ENCODE assay signal across 13 cellular contexts in the genomic region with DNA sequence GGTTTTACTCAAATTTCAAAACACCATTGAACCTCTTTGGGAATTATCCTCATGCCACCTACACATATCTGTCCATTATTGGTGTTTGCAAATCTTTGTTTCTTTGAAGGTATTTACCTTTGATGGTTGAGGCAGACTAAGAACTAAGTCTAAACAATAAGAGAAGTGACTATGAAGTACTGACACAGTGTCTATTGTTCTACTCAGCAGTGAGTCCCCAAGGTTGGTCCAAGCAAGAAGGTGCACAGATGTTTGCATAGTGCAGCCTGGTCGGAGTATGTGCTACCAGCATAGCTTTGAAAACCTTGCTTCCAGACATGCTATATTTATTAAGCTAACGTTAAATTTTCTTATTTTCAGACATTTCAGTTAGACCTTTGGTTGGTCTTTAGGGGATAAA. TPM values are rescaled to one million over a fixed set of nuclear protein-coding genes. Genes with fewer than 3 reads are reported as not detected.
A peak's percentile ranks its signal among the peaks of the same experiment; 100 is the strongest.
DNase-seq lines count a peak whose midpoint lies in the region; ATAC-seq, FAIRE-seq and TF ChIP-seq lines count a peak whose summit lies in the region.
"Had no signal": no experiment of that assay in that cellular context is flagged by ENCODE, and none has a peak within 500 bp of the region (broad histone marks: within the 10 kb centered on the region; RNA-seq: fewer than 3 reads in every experiment).

No MANE protein-coding gene starts in this region.

- H3K4me3 ChIP-seq in HepG2 (replicated peaks in 1 of 3; ENCODE audit: insufficient read depth in 1 of 3, low read depth in 2 of 3, low read length in 3 of 3) (no peak overlapping the region), right lobe of liver (no peak overlapping the region), muscle layer of colon (ENCODE audit: low read depth in 1 of 2, low read length in 2 of 2) (no peak overlapping the region), thoracic aorta (no peak overlapping the region), BE2C (ENCODE audit: low read depth, low read length) (no peak overlapping the region)
- H3K4me3 ChIP-seq: BLaER1 treated with 17β-estradiol and CSF1 and Interleukin-3, amounts not matched to agents 10 nM and 100 nM had no signal

- H3K36me3 ChIP-seq in HepG2 (replicated peaks in 1 of 2; ENCODE audit: control insufficient read depth in 1 of 2, insufficient read depth in 2 of 2, low read length in 2 of 2) = 0 out of 5 replicates have a peak, but pooled peaks cover 0 to 1% of the 10 kb centered on the region in 2 experiments
- H3K36me3 ChIP-seq in right lobe of liver = no peaks in the 10 kb centered on the region
- no peaks in the 10 kb centered on the region for H3K36me3 ChIP-seq in muscle layer of colon (ENCODE audit: insufficient read depth, low read length)
- no peaks in the 10 kb centered on the region for H3K36me3 ChIP-seq in thoracic aorta
- H3K36me3 ChIP-seq in BE2C = no peaks in the 10 kb centered on the region
- H3K36me3 ChIP-seq: BLaER1 treated with 17β-estradiol and CSF1 and Interleukin-3, amounts not matched to agents 10 nM and 100 nM had no signal

- H2AFZ ChIP-seq in HepG2 (ENCODE audit: low read length) = no peak overlapping the region

- 23% methylated on average over 2 of the region's 2 CpGs for WGBS in HepG2 (ENCODE audit: low lambda C conversion rate)
- WGBS in right lobe of liver (ENCODE audit: insufficient coverage, low coverage, low lambda C conversion rate, missing lambda C conversion rate) = 88% methylated on average over 2 of the region's 2 CpGs

- POLR2A ChIA-PET in HepG2 (lab: Yijun Ruan, JAX) = interaction anchor here (5.2 kb wide), 1 partner anchor 20 kb away, joined by 44 read pairs; a partner anchor contains a TSS

- TF ChIP-seq EP300 in HepG2 (IDR thresholded peaks at IDR 0.05; ENCODE audit: low read depth in 2 of 2, low read length in 2 of 2) = no peak
- no peak for TF ChIP-seq EP300 in HepG2 (CRISPR knock-in tag; IDR thresholded peaks at IDR 0.05; ENCODE audit: borderline replicate concordance)

- no peak for TF ChIP-seq RAD21 in HepG2 (CRISPR knock-in tag; IDR thresholded peaks at IDR 0.05)

- peaks cover 47% of the 10 kb centered on the region for H3K4me1 ChIP-seq in HepG2 (ENCODE audit: insufficient read depth, low read length)
- H3K4me1 ChIP-seq in right lobe of liver = no peaks in the 10 kb centered on the region
- peaks cover 30% of the 10 kb centered on the region for H3K4me1 ChIP-seq in muscle layer of colon (ENCODE audit: insufficient read depth, low read length)
- peaks cover 16 to 58% of the 10 kb centered on the region in 2 donors for H3K4me1 ChIP-seq in thoracic aorta (ENCODE audit: control insufficient read depth in 1 of 2, low read depth in 2 of 2)
- H3K4me1 ChIP-seq in BE2C = no peaks in the 10 kb centered on the region

- BruUV-seq in HepG2 (replicated peaks; lab: Mats Ljungman, UMichigan) = no TSS peak

- peaks cover 26% of the 10 kb centered on the region; the same call in 1 of the 2 replicates for H4K20me1 ChIP-seq in HepG2 (ENCODE audit: insufficient read depth, low read length)
- H4K20me1 ChIP-seq: BLaER1 treated with 17β-estradiol and CSF1 and Interleukin-3, amounts not matched to agents 10 nM and 100 nM had no signal

- ATAC-seq in HepG2 = peak; percentile 80
- ATAC-seq in right lobe of liver = no peak
- ATAC-seq in thoracic aorta (ENCODE audit: insufficient number of reproducible peaks, low FRiP score, low read depth) = no peak
- ATAC-seq in HG02759 (IDR thresholded peaks at IDR 0.05; ENCODE audit: unreplicated experiment) = no peak
- ATAC-seq in HG03159 (IDR thresholded peaks at IDR 0.05; ENCODE audit: unreplicated experiment) = no peak

- FAIRE-seq in HepG2 (lab: Jason Lieb, UNC) = peak; percentile 49

- TF ChIP-seq POLR2A in HepG2 (IDR thresholded peaks at IDR 0.05; ENCODE audit: insufficient read depth in 1 of 2, low read depth in 2 of 2, low read length in 2 of 2) (no peak), right lobe of liver (IDR thresholded peaks at IDR 0.05) (no peak)

- H3K27ac ChIP-seq in HepG2 (ENCODE audit: extremely low read length, insufficient read depth, low read length) = no peak overlapping the region
- H3K27ac ChIP-seq in right lobe of liver = no peak overlapping the region
- H3K27ac ChIP-seq in muscle layer of colon (ENCODE audit: low read depth, low read length) = peak overlapping the region; percentile 57
- H3K27ac ChIP-seq in thoracic aorta = peak overlapping the region; percentile 44 to 71
- H3K27ac ChIP-seq: BLaER1 treated with 17β-estradiol and CSF1 and Interleukin-3, amounts not matched to agents 10 nM and 100 nM had no signal

- intact Hi-C loops in HepG2 (cut with micrococcal nuclease; ENCODE audit: unreplicated experiment) (no loop called here), right lobe of liver (cut with DNase I) (no loop called here)

- no peaks in the 10 kb centered on the region for H3K9me3 ChIP-seq in HepG2 (ENCODE audit: low read length)
- no peaks in the 10 kb centered on the region for H3K9me3 ChIP-seq in right lobe of liver
- no peaks in the 10 kb centered on the region for H3K9me3 ChIP-seq in muscle layer of colon (ENCODE audit: low read length)
- H3K9me3 ChIP-seq in thoracic aorta = no peaks in the 10 kb centered on the region
- H3K9me3 ChIP-seq in BE2C = no peaks in the 10 kb centered on the region
- H3K9me3 ChIP-seq: BLaER1 treated with 17β-estradiol and CSF1 and Interleukin-3, amounts not matched to agents 10 nM and 100 nM had no signal

- no peak overlapping the region; the same call in 1 of the 2 replicates for H3K4me2 ChIP-seq in HepG2 (ENCODE audit: low read depth, low read length)

- CTCF ChIA-PET in HepG2 (lab: Yijun Ruan, JAX; ENCODE audit: low intra/inter-chr PET ratio, low total read pairs) = no interaction called here

- TF ChIP-seq CTCF in HepG2 (CRISPR knock-in tag; IDR thresholded peaks at IDR 0.05) (no peak), right lobe of liver (IDR thresholded peaks at IDR 0.05) (no peak), thoracic aorta (IDR thresholded peaks at IDR 0.05) (no peak), BE2C (IDR thresholded peaks at IDR 0.05; ENCODE audit: low read depth, low read length) (no peak)

- no peaks in the 10 kb centered on the region for H3K27me3 ChIP-seq in HepG2 (ENCODE audit: control insufficient read depth in 1 of 2, insufficient read depth in 2 of 2, low read length in 2 of 2)
- no peaks in the 10 kb centered on the region for H3K27me3 ChIP-seq in right lobe of liver
- no peaks in the 10 kb centered on the region for H3K27me3 ChIP-seq in muscle layer of colon (ENCODE audit: control insufficient read depth in 1 of 2, insufficient read depth in 2 of 2, low read length in 2 of 2)
- no peaks in the 10 kb centered on the region for H3K27me3 ChIP-seq in thoracic aorta (replicated peaks; ENCODE audit: insufficient read depth)
- no peaks in the 10 kb centered on the region for H3K27me3 ChIP-seq in BE2C
- H3K27me3 ChIP-seq: BLaER1 treated with 17β-estradiol and CSF1 and Interleukin-3, amounts not matched to agents 10 nM and 100 nM had no signal

- DNase-seq in HepG2 (ENCODE audit: low spot score) = peak; percentile 44
- no peak for DNase-seq in right lobe of liver
- no peak for DNase-seq in thoracic aorta (ENCODE audit: low spot score)
- no peak for DNase-seq in BE2C
- DNase-seq: 8988T; CD4-positive, CD25-positive, alpha-beta regulatory T cell; DMS53; HCEC 1CT; HFFc6 had no signal

- peaks cover 74% of the 10 kb centered on the region for H3K79me2 ChIP-seq in HepG2 (ENCODE audit: insufficient read depth, low read length)

- H3K9ac ChIP-seq in HepG2 (ENCODE audit: insufficient read depth, low read depth, low read length) = no peak overlapping the region
- H3K9ac ChIP-seq in muscle layer of colon (ENCODE audit: low read length) = no peak overlapping the region
- H3K9ac ChIP-seq: BLaER1 treated with 17β-estradiol and CSF1 and Interleukin-3, amounts not matched to agents 10 nM and 100 nM had no signal

- in situ Hi-C loops in HepG2 (cut with HindIII; ENCODE audit: extremely low pct_ligation_motif_present, low pct_unique_long_range_greater_than_20kb) = no loop called here

RNA-seq across cellular contexts. Expression of a gene that starts 19.5 kb away (rescaled TPM):
- total RNA-seq in HepG2 (2016; rRNA removed; fragmentation: Illumina TruSeq; extraction: Trizol) (27.7 and 31.6 TPM in 2 replicates), right lobe of liver (1 to 10 TPM in 4 of 6 experiments, under 1 TPM in 2; 0.46 to 3.2 (median 1.4) TPM), thoracic aorta (10 to 100 TPM; 18.5 to 22.8 TPM)
- total RNA-seq in HepG2 (2016; cell fraction: cytosol; rRNA removed; fragmentation: Illumina TruSeq; extraction: Trizol; ENCODE audit: low read depth) = 5.6 and 6.2 TPM in 2 replicates
- total RNA-seq in HepG2 (2016; cell fraction: insoluble cytoplasmic fraction; rRNA removed; fragmentation: Illumina TruSeq; extraction: Trizol) = 29.5 and 30.9 TPM in 2 replicates
- total RNA-seq in HepG2 (2016; cell fraction: membrane; rRNA removed; fragmentation: Illumina TruSeq; extraction: Trizol) = 15.3 and 17.6 TPM in 2 replicates
- 29.7 and 30.0 TPM in 2 replicates for total RNA-seq in HepG2 (2016; cell fraction: nucleus; rRNA removed; fragmentation: Illumina TruSeq; extraction: Trizol)
- 13.1 and 15.6 TPM in 2 replicates for polyA plus RNA-seq in HepG2 (2011; rRNA removed)
- 9.5 and 12.1 TPM in 2 replicates for polyA plus RNA-seq in HepG2 (2011; cell fraction: cytosol; rRNA removed)
- polyA plus RNA-seq in HepG2 (2011; cell fraction: nucleus; rRNA removed) = 20.2 and 23.5 TPM in 2 replicates
- 12.8 and 20.0 TPM in 2 replicates for polyA plus RNA-seq in HepG2 (2012)
- 2.9 and 3.4 TPM in 2 replicates for polyA plus RNA-seq in HepG2 (2016; cell fraction: cytosol; fragmentation: Illumina TruSeq; extraction: Trizol; ENCODE audit: low read depth)
- 30.2 and 31.3 TPM in 2 replicates for polyA plus RNA-seq in HepG2 (2016; cell fraction: insoluble cytoplasmic fraction; fragmentation: Illumina TruSeq; extraction: Trizol; ENCODE audit: low read depth)
- 8.2 and 8.7 TPM in 2 replicates for polyA plus RNA-seq in HepG2 (2016; cell fraction: membrane; fragmentation: Illumina TruSeq; extraction: Trizol; ENCODE audit: low read depth)
- 30.0 and 31.5 TPM in 2 replicates for polyA plus RNA-seq in HepG2 (2016; cell fraction: nucleus; fragmentation: Illumina TruSeq; extraction: Trizol; ENCODE audit: insufficient read depth, low read depth)
- polyA minus RNA-seq in HepG2 (2011; rRNA and poly(A)+ RNA removed; ENCODE audit: low replicate concordance) = 9.7 and 25.8 TPM in 2 replicates
- polyA minus RNA-seq in HepG2 (2011; cell fraction: cytosol; rRNA and poly(A)+ RNA removed) = 9.8 and 10.7 TPM in 2 replicates
- 32.8 and 35.4 TPM in 2 replicates for polyA minus RNA-seq in HepG2 (2011; cell fraction: nucleus; rRNA and poly(A)+ RNA removed)
- polyA plus RNA-seq in BE2C (2012; ENCODE audit: insufficient read depth, insufficient read length, low read depth) = 0.37 TPM

Comparison
In these comparisons a context has a peak if more than half of its experiments do, and no peak if none do; other contexts are left out.
1. H3K27ac ChIP-seq: peak in muscle layer of colon (single experiment) and thoracic aorta (2 of 2); none in HepG2 (single experiment) and right lobe of liver (0 of 3).